ENCODE assay signal across 30 cellular contexts in the genomic region with DNA sequence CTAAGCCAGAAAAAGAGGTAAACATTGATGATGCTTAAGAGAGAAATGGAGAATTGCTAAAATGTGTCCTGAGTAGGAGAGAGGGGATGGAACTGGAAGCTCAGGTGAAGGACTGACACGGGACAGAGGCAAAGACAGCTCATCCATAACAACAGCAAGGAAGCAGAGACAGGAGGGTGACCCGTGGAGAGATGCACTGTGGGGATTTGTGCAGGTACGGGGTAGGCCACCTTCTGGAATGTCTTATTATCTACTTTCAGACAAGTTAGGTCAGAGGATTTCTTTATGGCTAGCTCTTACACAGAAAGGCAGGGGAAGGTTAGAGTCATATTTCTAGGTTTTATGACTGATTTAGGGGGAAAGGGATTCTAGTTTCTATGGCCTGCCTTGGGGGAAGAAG. TPM values are rescaled to one million over a fixed set of nuclear protein-coding genes. Genes with fewer than 3 reads are reported as not detected.
"Had no signal": no experiment of that assay in that cellular context is flagged by ENCODE, and none has a peak within 500 bp of the region (broad histone marks: within the 10 kb centered on the region; RNA-seq: fewer than 3 reads in every experiment).

No MANE protein-coding gene starts in this region.

- H3K4me3 Mint-ChIP-seq: activated CD4-positive, alpha-beta T cell treated with anti-CD3 and anti-CD28 coated beads, Interleukin-2, amount 10 ng/mL, durations not matched to agents 24 days and 14 days; activated CD8-positive, alpha-beta T cell treated with anti-CD3 and anti-CD28 coated beads for 36 hours; activated naive CD4-positive, alpha-beta T cell treated with anti-CD3 and anti-CD28 coated beads, Interleukin-2, amount 50 U/mL, for 24 hours; activated naive CD8-positive, alpha-beta T cell treated with anti-CD3 and anti-CD28 coated beads, Interleukin-2, amount 10 ng/mL, durations not matched to agents 7 days and 5 days; activated T-cell treated with anti-CD3 and anti-CD28 coated beads, Interleukin-2, amount 50 U/mL, for 72 hours; activated T-helper 17 cell treated with anti-CD3 and anti-CD28 coated beads, Interleukin-2, amount 50 U/mL, for 72 hours had no signal

- H3K4me1 Mint-ChIP-seq: activated CD4-positive, alpha-beta T cell treated with anti-CD3 and anti-CD28 coated beads, Interleukin-2, amount 10 ng/mL, durations not matched to agents 24 days and 14 days; activated naive CD4-positive, alpha-beta T cell treated with anti-CD3 and anti-CD28 coated beads, Interleukin-2, amount 50 U/mL, for 24 hours; activated naive CD8-positive, alpha-beta T cell treated with anti-CD3 and anti-CD28 coated beads, Interleukin-2, amount 10 ng/mL, durations not matched to agents 7 days and 5 days; activated T-helper 17 cell treated with anti-CD3 and anti-CD28 coated beads, Interleukin-2, amount 50 U/mL, for 72 hours had no signal

- H3K27ac ChIP-seq: ascending aorta, VCaP had no signal

- ATAC-seq: activated CD8-positive, alpha-beta T cell treated with anti-CD3 and anti-CD28 coated beads for 36 hours; activated T-cell treated with anti-CD3 and anti-CD28 coated beads, Interleukin-2, amount 50 U/mL, for 72 hours; activated T-helper 17 cell treated with anti-CD3 and anti-CD28 coated beads, Interleukin-2, amount 50 U/mL, for 72 hours had no signal

- H3K27me3 ChIP-seq: ascending aorta had no signal

- H3K36me3 ChIP-seq: ascending aorta had no signal

- H3K4me3 ChIP-seq: ascending aorta had no signal

- H3K9me3 Mint-ChIP-seq: activated CD4-positive, alpha-beta T cell treated with anti-CD3 and anti-CD28 coated beads, Interleukin-2, amount 10 ng/mL, durations not matched to agents 24 days and 14 days; activated CD8-positive, alpha-beta T cell treated with anti-CD3 and anti-CD28 coated beads for 36 hours; activated naive CD4-positive, alpha-beta T cell treated with anti-CD3 and anti-CD28 coated beads, Interleukin-2, amount 50 U/mL, for 24 hours; activated T-cell treated with anti-CD3 and anti-CD28 coated beads, Interleukin-2, amount 50 U/mL, for 72 hours; activated T-helper 17 cell treated with anti-CD3 and anti-CD28 coated beads, Interleukin-2, amount 50 U/mL, for 72 hours had no signal

- H3K4me1 ChIP-seq: ascending aorta had no signal

- H3K36me3 Mint-ChIP-seq: activated naive CD4-positive, alpha-beta T cell treated with anti-CD3 and anti-CD28 coated beads, Interleukin-2, amount 50 U/mL, for 24 hours; activated naive CD8-positive, alpha-beta T cell treated with anti-CD3 and anti-CD28 coated beads, Interleukin-2, amount 10 ng/mL, durations not matched to agents 7 days and 5 days had no signal

- H3K27ac Mint-ChIP-seq: activated CD4-positive, alpha-beta T cell treated with anti-CD3 and anti-CD28 coated beads, Interleukin-2, amount 10 ng/mL, durations not matched to agents 24 days and 14 days; activated CD8-positive, alpha-beta T cell treated with anti-CD3 and anti-CD28 coated beads for 36 hours; activated naive CD4-positive, alpha-beta T cell treated with anti-CD3 and anti-CD28 coated beads, Interleukin-2, amount 50 U/mL, for 24 hours; activated naive CD8-positive, alpha-beta T cell treated with anti-CD3 and anti-CD28 coated beads, Interleukin-2, amount 10 ng/mL, durations not matched to agents 7 days and 5 days; activated T-cell treated with anti-CD3 and anti-CD28 coated beads, Interleukin-2, amount 50 U/mL, for 72 hours; activated T-helper 17 cell treated with anti-CD3 and anti-CD28 coated beads, Interleukin-2, amount 50 U/mL, for 72 hours had no signal

- DNase-seq: activated CD4-positive, alpha-beta T cell treated with anti-CD3 and anti-CD28 coated beads, Interleukin-2, amount 10 ng/mL, durations not matched to agents 24 days and 14 days; activated CD4-positive, alpha-beta T cell treated with anti-CD3 and anti-CD28 coated beads, Interleukin-2, amount 50 U/mL, for 4 hours; activated CD8-positive, alpha-beta T cell treated with anti-CD3 and anti-CD28 coated beads for 36 hours; activated effector memory CD4-positive, alpha-beta T cell treated with anti-CD3 and anti-CD28 coated beads, Interleukin-2, amount 50 U/mL, for 16 hours; activated naive CD4-positive, alpha-beta T cell; activated naive CD8-positive, alpha-beta T cell treated with anti-CD3 and anti-CD28 coated beads, Interleukin-2, amount 10 ng/mL, durations not matched to agents 7 days and 5 days; activated T-cell treated with anti-CD3 and anti-CD28 coated beads, Interleukin-2, amount 50 U/mL, for 1 hour; activated T-cell treated with anti-CD3 and anti-CD28 coated beads, Interleukin-2, amount 50 U/mL, for 72 hours; amygdala; NCI-H1092 treated with DMSO at 0.1 percent for 48 hours; NCI-H1417; NCI-H146; NCI-H1930; NCI-H2107; NCI-H2171; NCI-H510A; NCI-H526; NCI-H748 treated with DMSO at 0.1 percent for 48 hours; Right ventricle myocardium superior; SW 1271; T-helper 1 cell; T-helper 2 cell; T-helper 9 cell had no signal

RNA-seq across cellular contexts. Expression of a gene that starts 31.7 kb away (rescaled TPM):
- total RNA-seq: activated CD4-positive, alpha-beta T cell treated with anti-CD3 and anti-CD28 coated beads, Interleukin-2, amount 10 ng/mL, durations not matched to agents 24 days and 14 days; activated CD8-positive, alpha-beta memory T cell treated with anti-CD3 and anti-CD28 coated beads for 36 hours; activated CD8-positive, alpha-beta T cell treated with anti-CD3 and anti-CD28 coated beads for 36 hours; activated naive CD8-positive, alpha-beta T cell treated with anti-CD3 and anti-CD28 coated beads, Interleukin-2, amount 10 ng/mL, durations not matched to agents 7 days and 5 days; activated T-cell treated with anti-CD3 and anti-CD28 coated beads, Interleukin-2, amount 50 U/mL, for 72 hours; activated T-helper 17 cell treated with anti-CD3 and anti-CD28 coated beads, Interleukin-2, amount 50 U/mL, for 72 hours; cardiac septum; OCI-LY7; Right ventricle myocardium superior had no signal
